In the genomic region with DNA sequence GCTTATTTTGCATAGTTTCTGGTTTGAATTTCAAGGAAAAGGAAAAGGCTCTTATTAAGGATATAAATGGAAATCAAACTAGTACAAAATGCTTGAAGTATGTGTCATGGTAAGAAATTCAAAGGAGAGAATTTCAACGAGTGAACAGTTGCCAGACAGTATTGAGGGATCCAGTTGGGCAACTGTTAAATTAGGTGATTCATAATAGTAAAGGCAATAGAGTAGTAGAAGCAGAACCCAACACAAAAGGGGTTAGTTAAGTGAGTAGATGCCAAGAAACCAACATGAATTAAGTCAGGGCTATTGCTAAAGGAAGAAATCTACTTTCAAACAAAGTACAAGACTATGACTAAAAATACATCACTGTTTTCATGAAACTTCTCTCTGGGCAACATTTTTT, we compare ENCODE assay signal across 9 cellular contexts. TPM values are rescaled to one million over a fixed set of nuclear protein-coding genes. Genes with fewer than 3 reads are reported as not detected.
DNase-seq lines count a peak whose midpoint lies in the region; ATAC-seq lines count a peak whose summit lies in the region.
"Had no signal": no experiment of that assay in that cellular context is flagged by ENCODE, and none has a peak within 500 bp of the region (broad histone marks: within the 10 kb centered on the region; RNA-seq: fewer than 3 reads in every experiment).

No MANE protein-coding gene starts in this region.

- peaks cover 58% of the 10 kb centered on the region for H3K36me3 Mint-ChIP-seq in activated T-cell treated with anti-CD3 and anti-CD28 coated beads, Interleukin-2, amount 50 U/mL, for 24 hours (ENCODE audit: low read depth)
- peaks cover 72% of the 10 kb centered on the region for H3K36me3 Mint-ChIP-seq in stimulated activated effector memory CD8-positive, alpha-beta T cell treated with anti-CD3 and anti-CD28 coated beads, Interleukin-12 subunit alpha, Interleukin-12 subunit beta, amount 100 ng/mL, for 72 hours

- H3K9me3 Mint-ChIP-seq in activated T-cell treated with anti-CD3 and anti-CD28 coated beads, Interleukin-2, amount 50 U/mL, for 24 hours = peaks cover 5% of the 10 kb centered on the region
- H3K9me3 Mint-ChIP-seq in stimulated activated effector memory CD8-positive, alpha-beta T cell treated with anti-CD3 and anti-CD28 coated beads, Interleukin-12 subunit alpha, Interleukin-12 subunit beta, amount 100 ng/mL, for 72 hours = peaks cover 2% of the 10 kb centered on the region

- H3K4me3 ChIP-seq in SK-N-MC = no peak overlapping the region
- H3K4me3 ChIP-seq: BLaER1 had no signal

- ATAC-seq in esophagus mucosa = peak; percentile 96
- ATAC-seq in stimulated activated effector memory CD8-positive, alpha-beta T cell treated with anti-CD3 and anti-CD28 coated beads, Interleukin-12 subunit alpha, Interleukin-12 subunit beta, amount 100 ng/mL, for 72 hours = peak; percentile 63
- ATAC-seq in GM18909 (IDR thresholded peaks at IDR 0.05; ENCODE audit: poor library complexity, unreplicated experiment) = no peak

- no peaks in the 10 kb centered on the region for H3K27me3 Mint-ChIP-seq in activated T-cell treated with anti-CD3 and anti-CD28 coated beads, Interleukin-2, amount 50 U/mL, for 24 hours

- H3K27ac Mint-ChIP-seq in activated T-cell treated with anti-CD3 and anti-CD28 coated beads, Interleukin-2, amount 50 U/mL, for 24 hours = peak overlapping the region; percentile 99
- H3K27ac Mint-ChIP-seq in stimulated activated effector memory CD8-positive, alpha-beta T cell treated with anti-CD3 and anti-CD28 coated beads, Interleukin-12 subunit alpha, Interleukin-12 subunit beta, amount 100 ng/mL, for 72 hours = peak overlapping the region; percentile 97

- peak overlapping the region; percentile 51; the same call in 1 of the 2 replicates for H3K27ac ChIP-seq in SK-N-MC
- no peak overlapping the region for H3K27ac ChIP-seq in substantia nigra (ENCODE audit: low read depth, low read length, poor library complexity, severe bottlenecking)
- H3K27ac ChIP-seq: BLaER1 had no signal

- H3K4me1 Mint-ChIP-seq in activated T-cell treated with anti-CD3 and anti-CD28 coated beads, Interleukin-2, amount 50 U/mL, for 24 hours (ENCODE audit: low read depth) = peaks cover 83% of the 10 kb centered on the region
- peaks cover 63% of the 10 kb centered on the region for H3K4me1 Mint-ChIP-seq in stimulated activated effector memory CD8-positive, alpha-beta T cell treated with anti-CD3 and anti-CD28 coated beads, Interleukin-12 subunit alpha, Interleukin-12 subunit beta, amount 100 ng/mL, for 72 hours

- no peaks in the 10 kb centered on the region for H3K36me3 ChIP-seq in SK-N-MC (ENCODE audit: insufficient read depth, low read length)
- H3K36me3 ChIP-seq: BLaER1 had no signal

- no peaks in the 10 kb centered on the region for H3K9me3 ChIP-seq in SK-N-MC (ENCODE audit: low read depth, low read length)

- DNase-seq in activated T-cell treated with anti-CD3 and anti-CD28 coated beads, Interleukin-2, amount 50 U/mL, for 24 hours = no peak
- DNase-seq in activated T-cell treated with anti-CD3 and anti-CD28 coated beads, Interleukin-2, amount 50 U/mL, for 48 hours = no peak
- DNase-seq in SK-N-MC (ENCODE audit: low read depth, low spot score) (no peak), substantia nigra (lab: John Stamatoyannopoulos, UW) (no peak), NCI-H82 treated with DMSO at 0.1 percent for 48 hours (lab: John Stamatoyannopoulos, UW; ENCODE audit: unreplicated experiment) (no peak)
- DNase-seq in stimulated activated effector memory CD8-positive, alpha-beta T cell treated with anti-CD3 and anti-CD28 coated beads, Interleukin-12 subunit alpha, Interleukin-12 subunit beta, amount 100 ng/mL, for 72 hours (ENCODE audit: low spot score in 2 of 2) = no peak

- H3K9ac ChIP-seq in SK-N-MC (ENCODE audit: insufficient read length) = no peak overlapping the region
- H3K9ac ChIP-seq: BLaER1 had no signal

- peak overlapping the region; percentile 91 for H3K4me3 Mint-ChIP-seq in activated T-cell treated with anti-CD3 and anti-CD28 coated beads, Interleukin-2, amount 50 U/mL, for 24 hours
- peak overlapping the region; percentile 96 for H3K4me3 Mint-ChIP-seq in stimulated activated effector memory CD8-positive, alpha-beta T cell treated with anti-CD3 and anti-CD28 coated beads, Interleukin-12 subunit alpha, Interleukin-12 subunit beta, amount 100 ng/mL, for 72 hours

RNA-seq across cellular contexts. Expression of a gene that starts 1.0 kb away (rescaled TPM):
- 1.2 TPM for total RNA-seq in esophagus mucosa
